ENCODE assay signal across 23 cellular contexts in genomic region chr1:2962946-2963345, GRCh38. TPM values are rescaled to one million over a fixed set of nuclear protein-coding genes. Genes with fewer than 3 reads are reported as not detected.
DNase-seq lines count a peak whose midpoint lies in the region; ATAC-seq and TF ChIP-seq lines count a peak whose summit lies in the region.
"Had no signal": no experiment of that assay in that cellular context is flagged by ENCODE, and none has a peak within 500 bp of the region (broad histone marks: within the 10 kb centered on the region; RNA-seq: fewer than 3 reads in every experiment).

No MANE protein-coding gene starts in this region.

- H3K27ac ChIP-seq in right lobe of liver: no peak overlapping the region
- H3K27ac ChIP-seq in spleen: no peak overlapping the region
- H3K27ac ChIP-seq: 22Rv1, RWPE1 had no signal

- intact Hi-C loops in CD14-positive monocyte (cut with micrococcal nuclease) (no loop called here), right lobe of liver (cut with DNase I) (no loop called here), spleen (cut with DNase I; ENCODE audit: low total_unique reads) (no loop called here)

- H3K4me3 Mint-ChIP-seq in CD14-positive monocyte: no peak overlapping the region

- no peaks in the 10 kb centered on the region for H3K4me1 Mint-ChIP-seq in CD14-positive monocyte

- WGBS in right lobe of liver (ENCODE audit: insufficient coverage, low coverage, low lambda C conversion rate, missing lambda C conversion rate): 30% methylated on average over 3 of the region's 13 CpGs
- 83 to 94% (median 89%) methylated on average over 13 of the region's 13 CpGs for WGBS in spleen, 5 donors

- TF ChIP-seq POLR2A in right lobe of liver (IDR thresholded peaks at IDR 0.05) (no peak), spleen (IDR thresholded peaks at IDR 0.05) (no peak)

- no peaks in the 10 kb centered on the region for H3K9me3 ChIP-seq in right lobe of liver
- H3K9me3 ChIP-seq in spleen: peaks cover 0 to 17% (median 13%) of the 10 kb centered on the region in 8 donors
- H3K9me3 ChIP-seq: BE2C had no signal

- H3K9me3 Mint-ChIP-seq in CD14-positive monocyte: peaks cover 8 to 22% (median 17%) of the 10 kb centered on the region in 7 donors

- H3K36me3 Mint-ChIP-seq in CD14-positive monocyte: no peaks in the 10 kb centered on the region

- no peaks in the 10 kb centered on the region for H3K27me3 ChIP-seq in right lobe of liver
- peaks cover 0 to 19% (median 0%) of the 10 kb centered on the region in 7 donors for H3K27me3 ChIP-seq in spleen (replicated peaks in 1 of 7)

- H3K4me1 ChIP-seq in right lobe of liver (no peaks in the 10 kb centered on the region), spleen (no peaks in the 10 kb centered on the region)
- H3K4me1 ChIP-seq: BE2C had no signal

- no peak overlapping the region for H3K4me3 ChIP-seq in right lobe of liver
- H3K4me3 ChIP-seq in spleen: no peak overlapping the region

- ATAC-seq in right lobe of liver: no peak
- ATAC-seq: Panc1 had no signal

- H3K36me3 ChIP-seq in right lobe of liver: no peaks in the 10 kb centered on the region
- no peaks in the 10 kb centered on the region for H3K36me3 ChIP-seq in spleen
- H3K36me3 ChIP-seq: BE2C had no signal

- DNase-seq in activated CD8-positive, alpha-beta memory T cell treated with anti-CD3 and anti-CD28 coated beads, Interleukin-2, amount 50 U/mL, for 4 hours: peak; percentile 9
- no peak for DNase-seq in activated CD8-positive, alpha-beta memory T cell treated with anti-CD3 and anti-CD28 coated beads, Interleukin-2, amount 50 U/mL, for 48 hours
- DNase-seq in CD14-positive monocyte (ENCODE audit: low spot score): peak; percentile 12
- peak in 2 of 3 donors; percentile 27 to 46 for DNase-seq in right lobe of liver
- peak; percentile 55 for DNase-seq in spleen
- no peak for DNase-seq in NCI-H1436 treated with DMSO at 0.1 percent for 48 hours (lab: John Stamatoyannopoulos, UW)
- DNase-seq in NK-92 (lab: John Stamatoyannopoulos, UW; ENCODE audit: unreplicated experiment): no peak
- DNase-seq: BE2C, Calu3, DMS153, HCEC 1CT, IMR-90, KG1, MM.1S, NCI-H1694, NCI-H2029 treated with DMSO at 0.1 percent for 48 hours, NCI-H446 treated with DMSO at 0.1 percent for 48 hours, NCI-H526 treated with DMSO at 0.1 percent for 48 hours had no signal

- peaks cover 3 to 7% (median 4%) of the 10 kb centered on the region in 3 donors for H3K27me3 Mint-ChIP-seq in CD14-positive monocyte (ENCODE audit: low read depth in 3 of 3)

- no peak for TF ChIP-seq CTCF in CD14-positive monocyte (IDR thresholded peaks at IDR 0.05)
- no peak for TF ChIP-seq CTCF in right lobe of liver (IDR thresholded peaks at IDR 0.05)
- TF ChIP-seq CTCF in spleen (IDR thresholded peaks at IDR 0.05 in 8 of 11, conservative IDR thresholded peaks at IDR 0.05 in 3 of 11): no peak

- no peak overlapping the region for H3K27ac Mint-ChIP-seq in CD14-positive monocyte

RNA-seq across cellular contexts. Expression of gene ACTRT2, which starts 58.3 kb away (rescaled TPM):
- not detected for polyA plus RNA-seq in CD14-positive monocyte
- total RNA-seq in right lobe of liver: not detected
- not detected for total RNA-seq in spleen
- polyA plus RNA-seq in spleen: not detected
- total RNA-seq: Calu3, H1, IMR-90, OCI-LY7 had no signal
- polyA plus RNA-seq: H1, IMR-90 had no signal

Comparison
In these comparisons a context has a peak if more than half of its experiments do, and no peak if none do; other contexts are left out.
1. DNase-seq: peak in activated CD8-positive, alpha-beta memory T cell treated with anti-CD3 and anti-CD28 coated beads, Interleukin-2, amount 50 U/mL, for 4 hours (single experiment), CD14-positive monocyte (single experiment), right lobe of liver (2 of 3) and spleen (single experiment); none in activated CD8-positive, alpha-beta memory T cell treated with anti-CD3 and anti-CD28 coated beads, Interleukin-2, amount 50 U/mL, for 48 hours (single experiment), NCI-H1436 treated with DMSO at 0.1 percent for 48 hours (single experiment) and NK-92 (single experiment).